24 cellular contexts compared by ENCODE assay signal in the genomic region with DNA sequence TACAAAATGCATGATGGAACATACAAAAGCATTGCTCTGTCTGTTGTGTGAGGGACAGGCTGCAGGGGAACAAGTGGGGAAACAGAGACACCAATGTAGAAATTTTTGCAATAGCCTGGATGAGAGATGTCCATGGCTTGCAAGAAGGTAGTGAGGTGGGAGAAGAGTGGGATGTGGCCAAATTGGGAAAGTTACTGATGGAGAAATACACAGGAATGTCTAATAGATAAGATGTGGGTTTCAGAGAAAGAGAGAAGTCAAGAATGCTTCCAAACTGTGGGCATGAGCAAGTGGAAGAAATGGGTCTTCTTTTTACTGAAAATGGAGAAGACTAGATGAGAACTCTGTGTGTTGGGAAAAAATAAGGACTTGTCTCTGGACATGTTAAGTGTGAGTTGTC.
"Had no signal": no experiment of that assay in that cellular context is flagged by ENCODE, and none has a peak within 500 bp of the region (broad histone marks: within the 10 kb centered on the region; RNA-seq: fewer than 3 reads in every experiment).

No MANE protein-coding gene starts in this region.

- H3K4me3 ChIP-seq: colonic mucosa, gastrocnemius medialis, heart right ventricle, left lung, lower lobe of right lung, mucosa of descending colon had no signal

- H3K9me3 ChIP-seq: colonic mucosa, gastrocnemius medialis, heart right ventricle, left lung, lower lobe of right lung, mucosa of descending colon had no signal

- H3K36me3 ChIP-seq: colonic mucosa, gastrocnemius medialis, heart right ventricle, left lung, lower lobe of right lung had no signal

- ATAC-seq: effector memory CD8-positive, alpha-beta T cell; esophagus mucosa; gastrocnemius medialis; heart right ventricle; left cardiac atrium; left lung; left ventricle myocardium superior; lower lobe of right lung; mucosa of descending colon had no signal

- DNase-seq: colonic mucosa; cortex of kidney; effector CD8-positive, alpha-beta T cell; effector memory CD8-positive, alpha-beta T cell; endodermal cell; erythroblast; foreskin fibroblast; foreskin melanocyte; gastrocnemius medialis; glutamatergic neuron; head of caudate nucleus; heart right ventricle; hippocampal formation; left cardiac atrium; left lung; left ventricle myocardium superior; lower lobe of right lung; mesenchymal stem cell; mucosa of descending colon had no signal

- H3K27ac ChIP-seq: colonic mucosa, epithelial cell of prostate, gastrocnemius medialis, heart right ventricle, left lung, lower lobe of right lung had no signal

- H3K4me1 ChIP-seq: colonic mucosa, gastrocnemius medialis, left lung, lower lobe of right lung had no signal

- H3K27me3 ChIP-seq: colonic mucosa, gastrocnemius medialis, heart right ventricle, left lung had no signal

- FAIRE-seq: endometrium, islet of Langerhans, keratinocyte had no signal
